Comparison of ENCODE assay signal across 25 cellular contexts in the genomic region with DNA sequence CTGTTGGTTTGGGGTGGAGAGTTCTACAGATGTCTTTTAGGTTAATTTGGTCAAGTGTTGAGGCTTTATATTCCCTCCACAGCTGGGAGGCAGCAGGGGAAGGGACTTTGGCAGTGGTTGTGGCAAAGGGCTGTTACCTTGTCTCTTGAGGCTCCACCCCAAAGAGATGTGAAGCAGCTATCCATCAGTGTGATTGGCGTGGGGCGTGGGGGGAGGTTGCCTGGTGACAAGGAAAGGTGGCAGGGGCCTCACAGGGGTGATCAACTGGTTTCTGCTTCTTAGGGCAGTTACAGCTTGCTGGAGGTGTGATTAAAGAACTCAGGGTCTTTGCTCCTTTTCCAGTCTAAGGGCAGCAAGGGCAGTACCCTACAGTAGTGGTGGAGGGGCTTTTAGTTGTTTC. TPM values are rescaled to one million over a fixed set of nuclear protein-coding genes. Genes with fewer than 3 reads are reported as not detected.
DNase-seq lines count a peak whose midpoint lies in the region; ATAC-seq, FAIRE-seq and TF ChIP-seq lines count a peak whose summit lies in the region.
"Had no signal": no experiment of that assay in that cellular context is flagged by ENCODE, and none has a peak within 500 bp of the region (broad histone marks: within the 10 kb centered on the region; RNA-seq: fewer than 3 reads in every experiment).

No MANE protein-coding gene starts in this region.

- no peaks in the 10 kb centered on the region for H3K9me3 ChIP-seq in kidney (ENCODE audit: control insufficient read depth in 1 of 2, low read length in 2 of 2)
- H3K9me3 ChIP-seq: Caco-2 had no signal

- POLR2A ChIA-PET in WTC11 (lab: Charles Lee), result no interaction called here

- no peak overlapping the region for H3K9ac ChIP-seq in kidney (ENCODE audit: low read length in 2 of 2)
- H3K9ac ChIP-seq: KMS-11 had no signal

- H3K36me3 Mint-ChIP-seq in WTC11, result no peaks in the 10 kb centered on the region
- H3K36me3 Mint-ChIP-seq in endothelial cell (ENCODE audit: low read depth, unreplicated experiment), result no peaks in the 10 kb centered on the region
- H3K36me3 Mint-ChIP-seq: CD8-positive, alpha-beta T cell had no signal

- H3K4me1 Mint-ChIP-seq in WTC11, result peaks cover 9% of the 10 kb centered on the region
- H3K4me1 Mint-ChIP-seq in endothelial cell (ENCODE audit: unreplicated experiment), result peaks cover 2% of the 10 kb centered on the region

- ATAC-seq in WTC11, result peak; percentile 91
- no peak for ATAC-seq in HG02610 (IDR thresholded peaks at IDR 0.05; ENCODE audit: unreplicated experiment)
- ATAC-seq: CD8-positive, alpha-beta T cell had no signal

- CTCF ChIA-PET in WTC11 (lab: Charles Lee), result interaction anchor here (0.9 to 1.2 kb wide), 3 partner anchors 38 to 264 kb away, joined by 3 to 4 read pairs (median 3); partner anchors contain the start of genes FANCF and SVIP

- no peak for FAIRE-seq in kidney (lab: Jason Lieb, UNC)
- FAIRE-seq: GM12892 had no signal

- intact Hi-C loops in kidney (cut with DNase I), result no loop called here

- no peaks in the 10 kb centered on the region for H3K4me1 ChIP-seq in kidney (ENCODE audit: control insufficient read depth in 1 of 2, insufficient read depth in 1 of 2, low read depth in 1 of 2, low read length in 2 of 2)
- H3K4me1 ChIP-seq: Caco-2 had no signal

- H3K27ac ChIP-seq in kidney (ENCODE audit: low read depth in 2 of 2, low read length in 2 of 2), result no peak overlapping the region
- H3K27ac ChIP-seq: C4-2B, KMS-11 had no signal

- H3K9me3 Mint-ChIP-seq in WTC11 (peaks cover 20% of the 10 kb centered on the region), endothelial cell (ENCODE audit: unreplicated experiment) (peaks cover 5% of the 10 kb centered on the region)
- H3K9me3 Mint-ChIP-seq: CD8-positive, alpha-beta T cell had no signal

- H3K27me3 Mint-ChIP-seq in WTC11 (ENCODE audit: low read depth), result no peaks in the 10 kb centered on the region
- H3K27me3 Mint-ChIP-seq in endothelial cell (ENCODE audit: unreplicated experiment), result peaks cover 5% of the 10 kb centered on the region

- H3K27ac Mint-ChIP-seq in WTC11 (no peak overlapping the region), endothelial cell (ENCODE audit: unreplicated experiment) (peak overlapping the region; percentile 26)
- H3K27ac Mint-ChIP-seq: CD8-positive, alpha-beta T cell had no signal

- TF ChIP-seq CTCF in WTC11 (IDR thresholded peaks at IDR 0.05) (no peak), endothelial cell (IDR thresholded peaks at IDR 0.05; ENCODE audit: unreplicated experiment) (no peak), kidney (IDR thresholded peaks at IDR 0.05; ENCODE audit: borderline replicate concordance, extremely low read depth, insufficient read depth) (no peak)

- DNase-seq in WTC11 (ENCODE audit: low spot score) (peak; percentile 38), endothelial cell (ENCODE audit: low spot score) (no peak), kidney (peak; percentile 49), NCI-H510A (lab: John Stamatoyannopoulos, UW) (no peak), NCI-H2029 treated with DMSO at 0.1 percent for 48 hours (lab: John Stamatoyannopoulos, UW) (no peak), DMS53 treated with DMSO at 0.1 percent for 48 hours (lab: John Stamatoyannopoulos, UW; ENCODE audit: unreplicated experiment) (no peak)
- DNase-seq: Caco-2; CD8-positive, alpha-beta T cell; DMS79; EL; GF-D8; HCEC 1CT; IMR-90; MM.1S; NCI-H2029; NCI-H226; NCI-H510A treated with DMSO at 0.1 percent for 48 hours; NCI-H82; NK-92 treated with Interleukin-12 subunit alpha and Interleukin-12 subunit beta, amount 100 ng/mL, for 24 hours; SHP77 treated with DMSO at 0.1 percent for 48 hours; T-helper 1 cell had no signal

- no peaks in the 10 kb centered on the region for H3K36me3 ChIP-seq in kidney (ENCODE audit: control insufficient read depth in 1 of 2, insufficient read depth in 2 of 2, low read length in 2 of 2)

- H3K4me3 ChIP-seq in kidney (ENCODE audit: low read length in 2 of 2), result no peak overlapping the region

- no peak overlapping the region for H3K4me3 Mint-ChIP-seq in WTC11
- H3K4me3 Mint-ChIP-seq in endothelial cell (ENCODE audit: unreplicated experiment), result no peak overlapping the region
- H3K4me3 Mint-ChIP-seq: CD8-positive, alpha-beta T cell had no signal

TF ChIP-seq in WTC11, 78 proteins besides CTCF, POLR2A, EP300 and RAD21:
- TF ChIP-seq, protein P1, sequence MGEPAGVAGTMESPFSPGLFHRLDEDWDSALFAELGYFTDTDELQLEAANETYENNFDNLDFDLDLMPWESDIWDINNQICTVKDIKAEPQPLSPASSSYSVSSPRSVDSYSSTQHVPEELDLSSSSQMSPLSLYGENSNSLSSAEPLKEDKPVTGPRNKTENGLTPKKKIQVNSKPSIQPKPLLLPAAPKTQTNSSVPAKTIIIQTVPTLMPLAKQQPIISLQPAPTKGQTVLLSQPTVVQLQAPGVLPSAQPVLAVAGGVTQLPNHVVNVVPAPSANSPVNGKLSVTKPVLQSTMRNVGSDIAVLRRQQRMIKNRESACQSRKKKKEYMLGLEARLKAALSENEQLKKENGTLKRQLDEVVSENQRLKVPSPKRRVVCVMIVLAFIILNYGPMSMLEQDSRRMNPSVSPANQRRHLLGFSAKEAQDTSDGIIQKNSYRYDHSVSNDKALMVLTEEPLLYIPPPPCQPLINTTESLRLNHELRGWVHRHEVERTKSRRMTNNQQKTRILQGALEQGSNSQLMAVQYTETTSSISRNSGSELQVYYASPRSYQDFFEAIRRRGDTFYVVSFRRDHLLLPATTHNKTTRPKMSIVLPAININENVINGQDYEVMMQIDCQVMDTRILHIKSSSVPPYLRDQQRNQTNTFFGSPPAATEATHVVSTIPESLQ (CRISPR knock-in tag; IDR thresholded peaks at IDR 0.05), result no peak
- TF ChIP-seq, protein P2, sequence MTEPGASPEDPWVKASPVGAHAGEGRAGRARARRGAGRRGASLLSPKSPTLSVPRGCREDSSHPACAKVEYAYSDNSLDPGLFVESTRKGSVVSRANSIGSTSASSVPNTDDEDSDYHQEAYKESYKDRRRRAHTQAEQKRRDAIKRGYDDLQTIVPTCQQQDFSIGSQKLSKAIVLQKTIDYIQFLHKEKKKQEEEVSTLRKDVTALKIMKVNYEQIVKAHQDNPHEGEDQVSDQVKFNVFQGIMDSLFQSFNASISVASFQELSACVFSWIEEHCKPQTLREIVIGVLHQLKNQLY (CRISPR knock-in tag; IDR thresholded peaks at IDR 0.05), result no peak
- no peak for TF ChIP-seq CREB1 (CRISPR knock-in tag; IDR thresholded peaks at IDR 0.05)

RNA-seq across cellular contexts. Expression of gene FANCF, which starts 59.3 kb away (rescaled TPM):
- 23.0 to 23.4 TPM (median 23.2 TPM) in 3 replicates for total RNA-seq in WTC11 (2021)
- total RNA-seq in endothelial cell (ENCODE audit: unreplicated experiment), result 9.3 TPM
- 14.8 TPM for total RNA-seq in kidney
- polyA plus RNA-seq in kidney (ENCODE audit: insufficient read depth, low read depth, low replicate concordance), result 6.1 TPM

Comparison
In these comparisons a context has a peak if more than half of its experiments do, and no peak if none do; other contexts are left out.
1. DNase-seq: peak in WTC11 (single experiment) and kidney (single experiment); none in endothelial cell (single experiment), NCI-H510A (single experiment), NCI-H2029 treated with DMSO at 0.1 percent for 48 hours (single experiment) and DMS53 treated with DMSO at 0.1 percent for 48 hours (single experiment).